21 cellular contexts compared by ENCODE assay signal in the genomic region with DNA sequence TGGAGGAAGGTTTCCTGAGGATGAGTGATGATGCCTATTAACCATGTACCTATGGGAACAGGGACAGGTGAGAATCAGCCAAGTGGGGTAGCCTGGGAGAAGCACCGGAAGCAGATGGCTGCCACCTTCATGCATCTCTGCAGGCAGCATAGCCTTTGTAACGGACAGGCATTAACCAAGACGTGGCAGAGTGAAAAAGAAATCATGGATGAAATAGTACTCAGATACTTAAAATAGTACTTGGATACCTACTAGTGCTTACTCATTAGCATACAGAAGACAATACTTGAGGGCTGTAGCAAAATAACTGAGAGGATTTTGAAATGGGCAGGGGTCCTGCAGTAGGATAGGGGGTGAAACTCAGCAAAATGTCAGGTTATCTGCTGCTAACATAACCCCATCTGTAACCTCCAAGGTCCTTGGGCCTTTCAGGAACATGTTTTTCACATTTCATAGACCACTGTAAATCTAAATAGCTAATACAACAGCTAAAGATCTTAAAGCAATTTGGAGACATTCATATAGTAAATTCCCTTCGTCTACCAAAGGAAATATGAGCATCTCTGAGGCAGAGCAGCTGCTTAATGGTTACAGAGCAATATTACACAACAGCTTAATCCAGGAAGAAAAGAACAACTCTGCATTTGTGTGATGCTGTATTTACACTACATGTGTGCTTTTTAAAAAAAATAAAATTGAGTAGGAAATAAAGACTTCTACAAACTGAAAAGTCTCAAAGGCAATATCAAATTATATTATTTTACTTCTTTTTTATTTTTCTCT.
A peak's percentile ranks its signal among the peaks of the same experiment; 100 is the strongest.
DNase-seq lines count a peak whose midpoint lies in the region; ATAC-seq and TF ChIP-seq lines count a peak whose summit lies in the region.
"Had no signal": no experiment of that assay in that cellular context is flagged by ENCODE, and none has a peak within 500 bp of the region (broad histone marks: within the 10 kb centered on the region; RNA-seq: fewer than 3 reads in every experiment).

No MANE protein-coding gene starts in this region.

- no peak for TF ChIP-seq POLR2A in IMR-90 (IDR thresholded peaks at IDR 0.05; ENCODE audit: low read depth, low read length)

- H3K9me3 ChIP-seq in IMR-90 (ENCODE audit: control insufficient read depth, insufficient read depth, low read length) (no peaks in the 10 kb centered on the region), SJCRH30 (replicated peaks) (no peaks in the 10 kb centered on the region)
- H3K9me3 ChIP-seq: gastroesophageal sphincter, HAP-1, spleen had no signal

- no peaks in the 10 kb centered on the region for H3K4me1 ChIP-seq in IMR-90 (ENCODE audit: control insufficient read depth, insufficient read depth, low read length)
- peaks cover 14% of the 10 kb centered on the region for H3K4me1 ChIP-seq in SJCRH30

- DNase-seq in NCI-H1417 (lab: John Stamatoyannopoulos, UW) (peak in 2 of 3 experiments; percentile 1 to 34), NCI-H1417 treated with DMSO at 0.1 percent for 48 hours (lab: John Stamatoyannopoulos, UW) (no peak), IMR-90 (peak; percentile 30), SJCRH30 (peak in 1 of 2 experiments; percentile 55), left kidney (ENCODE audit: low read depth, low spot score) (peak; percentile 11), ACHN (no peak), SW 1271 (lab: John Stamatoyannopoulos, UW) (no peak)
- no peak for DNase-seq in activated CD4-positive, alpha-beta T cell treated with anti-CD3 and anti-CD28 coated beads for 4 hours
- DNase-seq: 8988T; activated CD8-positive, alpha-beta memory T cell treated with anti-CD3 and anti-CD28 coated beads for 24 hours; activated T-cell treated with anti-CD3 and anti-CD28 coated beads, Interleukin-2, amount 50 U/mL, for 72 hours; kidney glomerular epithelial cell; MM.1S; NCI-H187 treated with DMSO at 0.1 percent for 48 hours; spleen; stimulated activated CD8-positive, alpha-beta memory T cell treated with anti-CD3 and anti-CD28 coated beads, Interleukin-4, amount 100 ng/mL, for 48 hours; T1000 had no signal

- ATAC-seq in IMR-90 (ENCODE audit: low read depth), result no peak
- ATAC-seq: activated naive CD4-positive, alpha-beta T cell treated with anti-CD3 and anti-CD28 coated beads, Interleukin-2, amount 50 U/mL, for 72 hours; activated T-cell treated with anti-CD3 and anti-CD28 coated beads, Interleukin-2, amount 50 U/mL, for 72 hours; gastroesophageal sphincter had no signal

- H4K91ac ChIP-seq in IMR-90 (ENCODE audit: insufficient read depth, low read depth, low read length), result no peak overlapping the region

- no peak overlapping the region for H2AK5ac ChIP-seq in IMR-90 (ENCODE audit: low read depth, low read length)

- in situ Hi-C loops in IMR-90 (cut with MboI; ENCODE audit: low sequenced_read_pairs), result no loop called here
- in situ Hi-C loops in ACHN (cut with HindIII; ENCODE audit: low pct_ligation_motif_present, low pct_unique_long_range_greater_than_20kb, low sequenced_read_pairs), result no loop called here

- H3K56ac ChIP-seq in IMR-90 (ENCODE audit: extremely low read depth, insufficient read depth, low read length), result no peak overlapping the region

- no peak overlapping the region for H4K8ac ChIP-seq in IMR-90 (ENCODE audit: low read depth in 2 of 2, low read length in 2 of 2)

- H3K36me3 ChIP-seq in IMR-90 (ENCODE audit: control insufficient read depth, insufficient read depth, low read length) (no peaks in the 10 kb centered on the region), SJCRH30 (no peaks in the 10 kb centered on the region)
- H3K36me3 ChIP-seq: gastroesophageal sphincter, HAP-1, spleen had no signal

- no peak overlapping the region for H3K4me2 ChIP-seq in IMR-90 (ENCODE audit: low read depth, low read length)

- no peak overlapping the region for H2BK5ac ChIP-seq in IMR-90 (ENCODE audit: low read depth, low read length, poor library complexity, severe bottlenecking)

- no peak overlapping the region for H2AK9ac ChIP-seq in IMR-90 (replicated peaks; ENCODE audit: low read depth, low read length, poor library complexity)

- H3K23ac ChIP-seq in IMR-90 (ENCODE audit: low read depth, low read length), result no peak overlapping the region

- no TSS peak for BruUV-seq in IMR-90 (replicated peaks; lab: Mats Ljungman, UMichigan)

- H2BK120ac ChIP-seq in IMR-90 (ENCODE audit: low read depth, low read length), result no peak overlapping the region

- WGBS in IMR-90 (ENCODE audit: extremely low coverage in 2 of 2, insufficient read length in 1 of 2), 2 experiments, result 100% methylated on average over 1 of the region's 4 CpGs; no CpG with 5 or more reads in 1 of the 2 experiments

- TF ChIP-seq CTCF in IMR-90 (conservative IDR thresholded peaks at IDR 0.05; ENCODE audit: low read depth, low read length), result no peak

- intact Hi-C loops in IMR-90 (cut with micrococcal nuclease), result no loop called here

- H2AFZ ChIP-seq in IMR-90 (replicated peaks; ENCODE audit: low read length, poor library complexity), result no peak overlapping the region

- H3K14ac ChIP-seq in IMR-90 (replicated peaks; ENCODE audit: low read depth, low read length), result no peak overlapping the region

- H3K4me3 ChIP-seq in IMR-90 (ENCODE audit: insufficient read depth, low read depth, low read length), result no peak overlapping the region
- no peak overlapping the region for H3K4me3 ChIP-seq in SJCRH30
- H3K4me3 ChIP-seq: gastroesophageal sphincter, HAP-1, SK-N-MC, spleen had no signal

- no peak overlapping the region for H2BK15ac ChIP-seq in IMR-90 (ENCODE audit: low read depth, low read length)

- H3K27ac ChIP-seq in IMR-90 (ENCODE audit: insufficient read depth, low read length), result no peak overlapping the region
- H3K27ac ChIP-seq in SJCRH30, result peak overlapping the region; percentile 10; the same call in 1 of the 2 replicates
- H3K27ac ChIP-seq: gastroesophageal sphincter, SK-N-MC, spleen had no signal

- no peaks in the 10 kb centered on the region for H4K20me1 ChIP-seq in IMR-90 (ENCODE audit: insufficient read depth, low read length)

- H3K9me1 ChIP-seq in IMR-90 (ENCODE audit: insufficient read depth, low read length), result no peaks in the 10 kb centered on the region

- H2BK20ac ChIP-seq in IMR-90 (ENCODE audit: low read depth, low read length), result no peak overlapping the region

- dilution Hi-C loops in IMR-90 (cut with HindIII; ENCODE audit: low sequenced_read_pairs, unreplicated experiment), result no loop called here

- CTCF ChIA-PET in IMR-90 (lab: Yijun Ruan, JAX), result no interaction called here

- no peak overlapping the region for H4K5ac ChIP-seq in IMR-90 (ENCODE audit: low read depth, low read length)

- POLR2A ChIA-PET in IMR-90 (lab: Charles Lee; ENCODE audit: unreplicated experiment), result no interaction called here

- H3K27me3 ChIP-seq in IMR-90 (ENCODE audit: control insufficient read depth, insufficient read depth, low read length) (no peaks in the 10 kb centered on the region), SJCRH30 (no peaks in the 10 kb centered on the region)
- H3K27me3 ChIP-seq: gastroesophageal sphincter, spleen had no signal

- TF ChIP-seq RAD21 in IMR-90 (IDR thresholded peaks at IDR 0.05; ENCODE audit: low read length), result no peak

- no peaks in the 10 kb centered on the region for H3K79me1 ChIP-seq in IMR-90 (ENCODE audit: low read depth in 1 of 2, low read length in 2 of 2)

- H3K18ac ChIP-seq in IMR-90 (ENCODE audit: low read depth, low read length), result no peak overlapping the region

- no peak overlapping the region for H3K4ac ChIP-seq in IMR-90 (ENCODE audit: low read depth, low read length)

- H3K9ac ChIP-seq in IMR-90 (ENCODE audit: low read depth, low read length), result no peak overlapping the region

TF ChIP-seq in IMR-90, 13 proteins besides CTCF, POLR2A, EP300 and RAD21:
- TF ChIP-seq BHLHE40 (IDR thresholded peaks at IDR 0.05; ENCODE audit: low read depth, low read length), result no peak
- TF ChIP-seq, protein P1, sequence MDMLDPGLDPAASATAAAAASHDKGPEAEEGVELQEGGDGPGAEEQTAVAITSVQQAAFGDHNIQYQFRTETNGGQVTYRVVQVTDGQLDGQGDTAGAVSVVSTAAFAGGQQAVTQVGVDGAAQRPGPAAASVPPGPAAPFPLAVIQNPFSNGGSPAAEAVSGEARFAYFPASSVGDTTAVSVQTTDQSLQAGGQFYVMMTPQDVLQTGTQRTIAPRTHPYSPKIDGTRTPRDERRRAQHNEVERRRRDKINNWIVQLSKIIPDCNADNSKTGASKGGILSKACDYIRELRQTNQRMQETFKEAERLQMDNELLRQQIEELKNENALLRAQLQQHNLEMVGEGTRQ (IDR thresholded peaks at IDR 0.05; ENCODE audit: low read depth, low read length), result no peak
- TF ChIP-seq MAFK (IDR thresholded peaks at IDR 0.05; ENCODE audit: low read depth, low read length), result no peak
- no peak for TF ChIP-seq MAZ (IDR thresholded peaks at IDR 0.05; ENCODE audit: borderline replicate concordance, low read depth, low read length)
- TF ChIP-seq SMC3 (IDR thresholded peaks at IDR 0.05; ENCODE audit: low read depth, low read length), result no peak
TF ChIP-seq in IMR-90: peak in this region for 0.

Comparison
In these comparisons a context has a peak if more than half of its experiments do, and no peak if none do; other contexts are left out.
1. DNase-seq: peak in NCI-H1417 (2 of 3), IMR-90 (single experiment) and left kidney (single experiment); none in NCI-H1417 treated with DMSO at 0.1 percent for 48 hours (single experiment), ACHN (single experiment), activated CD4-positive, alpha-beta T cell treated with anti-CD3 and anti-CD28 coated beads for 4 hours (0 of 2) and SW 1271 (0 of 2).